6 cellular contexts compared by ENCODE assay signal in genomic region chrY:19698495-19698894, GRCh38. TPM values are rescaled to one million over a fixed set of nuclear protein-coding genes. Genes with fewer than 3 reads are reported as not detected.
"Had no signal": no experiment of that assay in that cellular context is flagged by ENCODE, and none has a peak within 500 bp of the region (broad histone marks: within the 10 kb centered on the region; RNA-seq: fewer than 3 reads in every experiment).

No MANE protein-coding gene starts in this region.

- H3K27ac ChIP-seq: HL-60 had no signal

- H3K4me3 ChIP-seq: K562 had no signal

- ATAC-seq: HepG2, K562 had no signal

- DNase-seq: IMR-90, KBM-7 had no signal

RNA-seq across cellular contexts. Expression of gene KDM5D, which starts 46.0 kb away (rescaled TPM):
- total RNA-seq: HT-29, IMR-90 had no signal
